In the genomic region with DNA sequence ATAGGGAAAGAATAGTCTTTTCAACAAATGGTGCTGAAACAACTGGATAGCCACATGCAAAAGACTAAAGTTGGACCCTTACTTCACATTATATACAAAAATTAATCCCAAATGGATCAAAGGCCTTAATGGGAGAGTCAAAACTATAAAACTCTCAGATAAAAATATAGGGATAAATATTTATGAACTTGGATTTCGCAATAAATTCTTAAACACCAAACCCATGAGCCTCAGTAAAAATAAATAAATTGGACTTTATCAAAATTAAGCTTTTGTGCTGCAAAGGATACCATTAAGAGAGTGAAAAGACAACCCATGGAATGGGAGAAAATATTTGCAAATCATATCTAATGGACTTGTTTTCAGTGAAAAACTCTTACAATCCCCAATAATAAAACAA, we compare ENCODE assay signal across 19 cellular contexts. TPM values are rescaled to one million over a fixed set of nuclear protein-coding genes. Genes with fewer than 3 reads are reported as not detected.
DNase-seq lines count a peak whose midpoint lies in the region; ATAC-seq, FAIRE-seq and TF ChIP-seq lines count a peak whose summit lies in the region.
"Had no signal": no experiment of that assay in that cellular context is flagged by ENCODE, and none has a peak within 500 bp of the region (broad histone marks: within the 10 kb centered on the region; RNA-seq: fewer than 3 reads in every experiment).

No MANE protein-coding gene starts in this region.

- no peaks in the 10 kb centered on the region for H3K9me3 Mint-ChIP-seq in activated T-cell treated with anti-CD3 and anti-CD28 coated beads, Interleukin-2, amount 50 U/mL, for 24 hours
- H3K9me3 Mint-ChIP-seq: CD4-positive, alpha-beta T cell; CD8-positive, alpha-beta T cell had no signal

- no peak overlapping the region for H2BK15ac ChIP-seq in IMR-90 (ENCODE audit: low read depth, low read length)
- no peak overlapping the region for H2BK15ac ChIP-seq in H1 (ENCODE audit: low read length)

- no peak overlapping the region for H3K27ac Mint-ChIP-seq in activated T-cell treated with anti-CD3 and anti-CD28 coated beads, Interleukin-2, amount 50 U/mL, for 24 hours
- H3K27ac Mint-ChIP-seq: B cell; CD4-positive, alpha-beta T cell; CD8-positive, alpha-beta T cell had no signal

- no peak overlapping the region for H2BK5ac ChIP-seq in IMR-90 (ENCODE audit: low read depth, low read length, poor library complexity, severe bottlenecking)
- no peak overlapping the region for H2BK5ac ChIP-seq in H1 (ENCODE audit: low read depth, low read length)

- H3K4me3 ChIP-seq in IMR-90 (ENCODE audit: insufficient read depth, low read depth, low read length), result no peak overlapping the region
- no peak overlapping the region for H3K4me3 ChIP-seq in K562
- no peak overlapping the region for H3K4me3 ChIP-seq in H1 (ENCODE audit: extremely low read depth in 1 of 4, insufficient read depth in 2 of 4, low read depth in 3 of 4, low read length in 4 of 4)
- H3K4me3 ChIP-seq: A549; BLaER1 treated with 17β-estradiol and CSF1 and Interleukin-3, amounts not matched to agents 10 nM and 100 nM had no signal

- H2BK20ac ChIP-seq in IMR-90 (ENCODE audit: low read depth, low read length), result no peak overlapping the region
- H2BK20ac ChIP-seq in H1 (ENCODE audit: low read length), result no peak overlapping the region

- H2AFZ ChIP-seq in IMR-90 (replicated peaks; ENCODE audit: low read length, poor library complexity) (no peak overlapping the region), K562 (ENCODE audit: low read depth, low read length) (no peak overlapping the region), H1 (ENCODE audit: low read length) (no peak overlapping the region)

- dilution Hi-C loops in IMR-90 (cut with HindIII; ENCODE audit: low sequenced_read_pairs, unreplicated experiment), result no loop called here

- H3K4me2 ChIP-seq in IMR-90 (ENCODE audit: low read depth, low read length), result no peak overlapping the region
- no peak overlapping the region for H3K4me2 ChIP-seq in K562 (ENCODE audit: insufficient read depth, low read length)
- no peak overlapping the region for H3K4me2 ChIP-seq in H1 (ENCODE audit: insufficient read depth in 1 of 2, low read depth in 2 of 2, low read length in 2 of 2)
- H3K4me2 ChIP-seq: A549; BLaER1 treated with 17β-estradiol and CSF1 and Interleukin-3, amounts not matched to agents 10 nM and 100 nM had no signal

- H3K36me3 Mint-ChIP-seq in activated T-cell treated with anti-CD3 and anti-CD28 coated beads, Interleukin-2, amount 50 U/mL, for 24 hours (ENCODE audit: low read depth), result no peaks in the 10 kb centered on the region
- H3K36me3 Mint-ChIP-seq: CD8-positive, alpha-beta T cell had no signal

- FAIRE-seq in K562 (lab: Jason Lieb, UNC), result no peak
- FAIRE-seq in H1 (lab: Jason Lieb, UNC), result no peak
- FAIRE-seq: A549, D721Med, G401.6 had no signal

- H4K91ac ChIP-seq in IMR-90 (ENCODE audit: insufficient read depth, low read depth, low read length) (no peak overlapping the region), H1 (replicated peaks; ENCODE audit: insufficient read length, low read length) (no peak overlapping the region)

- CTCF ChIA-PET in IMR-90 (lab: Yijun Ruan, JAX), result no interaction called here
- CTCF ChIA-PET in K562 (lab: Yijun Ruan, JAX; ENCODE audit: low intra/inter-chr PET ratio), result no interaction called here
- CTCF ChIA-PET in H1 (lab: Charles Lee; ENCODE audit: partially characterized antibody), result interaction anchor here (1.3 to 3.6 kb wide), 2 partner anchors 9 to 35 kb away, joined by 3 to 14 read pairs; no protein-coding TSS in a partner anchor

- H3K23ac ChIP-seq in IMR-90 (ENCODE audit: low read depth, low read length), result no peak overlapping the region
- H3K23ac ChIP-seq in H1 (ENCODE audit: insufficient read length), result no peak overlapping the region

- H4K5ac ChIP-seq in IMR-90 (ENCODE audit: low read depth, low read length) (no peak overlapping the region), H1 (ENCODE audit: insufficient read length, low read depth, low read length) (no peak overlapping the region)

- H2BK12ac ChIP-seq in H1 (ENCODE audit: low read depth, low read length), result no peak overlapping the region

- H3K9me3 ChIP-seq in IMR-90 (ENCODE audit: control insufficient read depth, insufficient read depth, low read length), result no peaks in the 10 kb centered on the region
- no peaks in the 10 kb centered on the region for H3K9me3 ChIP-seq in K562 (replicated peaks; ENCODE audit: control insufficient read depth, insufficient read depth, low read depth, low read length)
- no peaks in the 10 kb centered on the region for H3K9me3 ChIP-seq in H1 (ENCODE audit: insufficient read depth in 2 of 2, low read depth in 1 of 2, low read length in 1 of 2)
- H3K9me3 ChIP-seq: A549, Caco-2 had no signal

- H3K4me1 Mint-ChIP-seq in activated T-cell treated with anti-CD3 and anti-CD28 coated beads, Interleukin-2, amount 50 U/mL, for 24 hours (ENCODE audit: low read depth), result no peaks in the 10 kb centered on the region
- H3K4me1 Mint-ChIP-seq: B cell had no signal

- no peak overlapping the region for H3K27ac ChIP-seq in IMR-90 (ENCODE audit: insufficient read depth, low read length)
- no peak overlapping the region for H3K27ac ChIP-seq in K562 (ENCODE audit: extremely low read depth, low read depth, low read length)
- no peak overlapping the region for H3K27ac ChIP-seq in H1 (ENCODE audit: low read depth, low read length)
- H3K27ac ChIP-seq: 22Rv1; A549; BLaER1 treated with 17β-estradiol and CSF1 and Interleukin-3, amounts not matched to agents 10 nM and 100 nM; C4-2B had no signal

- DNase-seq in IMR-90 (no peak), K562 (ENCODE audit: extremely low read depth in 1 of 4, low spot score in 3 of 4) (no peak), H1 (ENCODE audit: low read depth in 1 of 2, low spot score in 2 of 2) (no peak)
- DNase-seq in activated T-cell treated with anti-CD3 and anti-CD28 coated beads, Interleukin-2, amount 50 U/mL, for 24 hours, result no peak
- DNase-seq: AML-193; Caco-2; Calu3; CD4-positive, alpha-beta T cell; CD8-positive, alpha-beta T cell; DMS79 treated with DMSO at 0.1 percent for 48 hours; GF-D8 had no signal

- H3K36me3 ChIP-seq in IMR-90 (ENCODE audit: control insufficient read depth, insufficient read depth, low read length), result no peaks in the 10 kb centered on the region
- no peaks in the 10 kb centered on the region for H3K36me3 ChIP-seq in K562 (ENCODE audit: control insufficient read depth, insufficient read depth, low read length)
- H3K36me3 ChIP-seq in H1 (ENCODE audit: control insufficient read depth in 2 of 4, insufficient read depth in 4 of 4, low read length in 3 of 4), result no peaks in the 10 kb centered on the region
- H3K36me3 ChIP-seq: BLaER1 treated with 17β-estradiol and CSF1 and Interleukin-3, amounts not matched to agents 10 nM and 100 nM had no signal

- H3K27me3 ChIP-seq in IMR-90 (ENCODE audit: control insufficient read depth, insufficient read depth, low read length) (no peaks in the 10 kb centered on the region), K562 (ENCODE audit: control insufficient read depth in 2 of 2, insufficient read depth in 2 of 2, low read length in 2 of 2) (peaks cover under 1 to 4% of the 10 kb centered on the region in 2 experiments; a peak in 2 of 5 replicates), H1 (replicated peaks in 1 of 4; ENCODE audit: control insufficient read depth in 3 of 4, extremely low read depth in 1 of 4, insufficient read depth in 3 of 4, low read length in 3 of 4) (no peaks in the 10 kb centered on the region)
- H3K27me3 ChIP-seq: BLaER1 treated with 17β-estradiol and CSF1 and Interleukin-3, amounts not matched to agents 10 nM and 100 nM had no signal

- WGBS in IMR-90 (ENCODE audit: extremely low coverage in 2 of 2, insufficient read length in 1 of 2), 2 experiments, result no CpG with 5 or more reads among the region's 1 CpG
- WGBS in K562 (ENCODE audit: insufficient coverage, low coverage, missing lambda C conversion rate), result 13% methylated on average over 1 of the region's 1 CpG
- 95% methylated on average over 1 of the region's 1 CpG; no CpG with 5 or more reads in 1 of the 2 experiments for WGBS in H1 (ENCODE audit: extremely low coverage in 1 of 2, insufficient coverage in 1 of 2, insufficient read length in 1 of 2, insufficient replicate concordance in 2 of 2, low coverage in 1 of 2, low lambda C conversion rate in 2 of 2, missing lambda C conversion rate in 1 of 2), 2 experiments

- H3K14ac ChIP-seq in IMR-90 (replicated peaks; ENCODE audit: low read depth, low read length) (no peak overlapping the region), H1 (ENCODE audit: insufficient read length) (no peak overlapping the region)

- TF ChIP-seq EP300 in K562 (IDR thresholded peaks at IDR 0.05; ENCODE audit: low read length), result no peak
- no peak for TF ChIP-seq EP300 in H1 (IDR thresholded peaks at IDR 0.05; ENCODE audit: borderline replicate concordance in 1 of 2, low read depth in 2 of 2, low read length in 2 of 2)

- H4K8ac ChIP-seq in IMR-90 (ENCODE audit: low read depth in 2 of 2, low read length in 2 of 2) (no peak overlapping the region), H1 (ENCODE audit: extremely low read depth, insufficient read depth, low read length) (no peak overlapping the region)

- H2AK5ac ChIP-seq in IMR-90 (ENCODE audit: low read depth, low read length) (no peak overlapping the region), H1 (ENCODE audit: low read depth, low read length) (no peak overlapping the region)

- H2BK120ac ChIP-seq in IMR-90 (ENCODE audit: low read depth, low read length), result no peak overlapping the region
- no peak overlapping the region for H2BK120ac ChIP-seq in H1 (replicated peaks; ENCODE audit: low read depth, low read length)

- TF ChIP-seq POLR2A in IMR-90 (IDR thresholded peaks at IDR 0.05; ENCODE audit: low read depth, low read length) (no peak), K562 (conservative IDR thresholded peaks at IDR 0.05) (no peak), H1 (IDR thresholded peaks at IDR 0.05; ENCODE audit: control extremely low read depth in 1 of 2, low read depth in 2 of 2, low read length in 2 of 2) (no peak)

- POLR2A ChIA-PET in IMR-90 (lab: Charles Lee; ENCODE audit: unreplicated experiment) (no interaction called here), K562 (lab: Yijun Ruan, JAX) (no interaction called here), H1 (lab: Charles Lee; ENCODE audit: partially characterized antibody) (no interaction called here)

- H3K27me3 Mint-ChIP-seq in activated T-cell treated with anti-CD3 and anti-CD28 coated beads, Interleukin-2, amount 50 U/mL, for 24 hours, result no peaks in the 10 kb centered on the region
- H3K27me3 Mint-ChIP-seq: B cell; CD4-positive, alpha-beta T cell had no signal

- H3K23me2 ChIP-seq in H1 (ENCODE audit: low read depth, low read length), result no peaks in the 10 kb centered on the region

- H3K79me2 ChIP-seq in K562 (ENCODE audit: control insufficient read depth, insufficient read depth, low read length), result no peaks in the 10 kb centered on the region
- no peaks in the 10 kb centered on the region for H3K79me2 ChIP-seq in H1 (ENCODE audit: control insufficient read depth in 1 of 2, insufficient read depth in 2 of 2, low read length in 2 of 2)

- no TSS peak for BruUV-seq in IMR-90 (replicated peaks; lab: Mats Ljungman, UMichigan)
- BruUV-seq in K562 (replicated peaks; lab: Mats Ljungman, UMichigan), result no TSS peak

- no peak for TF ChIP-seq CTCF in IMR-90 (conservative IDR thresholded peaks at IDR 0.05; ENCODE audit: low read depth, low read length)
- TF ChIP-seq CTCF in K562 (IDR thresholded peaks at IDR 0.05 in 2 of 3, conservative IDR thresholded peaks at IDR 0.05 in 1 of 3; ENCODE audit: insufficient read depth in 2 of 3, low read depth in 1 of 3, low read length in 3 of 3), result no peak
- no peak for TF ChIP-seq CTCF in H1 (IDR thresholded peaks at IDR 0.05; ENCODE audit: control extremely low read depth in 1 of 3, insufficient read depth in 1 of 3, low read depth in 1 of 3, low read length in 3 of 3)

- no peaks in the 10 kb centered on the region for H3K79me1 ChIP-seq in IMR-90 (ENCODE audit: low read depth in 1 of 2, low read length in 2 of 2)
- H3K79me1 ChIP-seq in H1 (ENCODE audit: low read depth, low read length), result no peaks in the 10 kb centered on the region

- H3K9me1 ChIP-seq in IMR-90 (ENCODE audit: insufficient read depth, low read length), result no peaks in the 10 kb centered on the region
- no peaks in the 10 kb centered on the region for H3K9me1 ChIP-seq in K562 (ENCODE audit: control insufficient read depth, insufficient read depth, low read length)

- H3K4me1 ChIP-seq in IMR-90 (ENCODE audit: control insufficient read depth, insufficient read depth, low read length) (no peaks in the 10 kb centered on the region), K562 (replicated peaks in 1 of 2; ENCODE audit: control insufficient read depth in 2 of 2, insufficient read depth in 2 of 2, low read length in 2 of 2) (peaks cover 2 to 5% of the 10 kb centered on the region in 2 experiments; a peak in 2 of 5 replicates), H1 (replicated peaks in 1 of 4; ENCODE audit: control insufficient read depth in 3 of 4, insufficient read depth in 4 of 4, low read length in 3 of 4) (no peaks in the 10 kb centered on the region)
- H3K4me1 ChIP-seq: A549, Caco-2 had no signal

- no peak overlapping the region for H3K18ac ChIP-seq in IMR-90 (ENCODE audit: low read depth, low read length)
- H3K18ac ChIP-seq in H1 (ENCODE audit: extremely low read depth, low read length), result no peak overlapping the region

- H4K20me1 ChIP-seq in IMR-90 (ENCODE audit: insufficient read depth, low read length), result no peaks in the 10 kb centered on the region
- H4K20me1 ChIP-seq in K562 (replicated peaks; ENCODE audit: control insufficient read depth, insufficient read depth, low read length), result no peaks in the 10 kb centered on the region
- no peaks in the 10 kb centered on the region for H4K20me1 ChIP-seq in H1 (replicated peaks in 1 of 2; ENCODE audit: control insufficient read depth in 1 of 2, insufficient read depth in 2 of 2, low read length in 2 of 2)
- H4K20me1 ChIP-seq: BLaER1 treated with 17β-estradiol and CSF1 and Interleukin-3, amounts not matched to agents 10 nM and 100 nM had no signal

- intact Hi-C loops in IMR-90 (cut with micrococcal nuclease), result no loop called here
- intact Hi-C loops in K562 (cut with micrococcal nuclease), result no loop called here

- no peak overlapping the region for H2AK9ac ChIP-seq in IMR-90 (replicated peaks; ENCODE audit: low read depth, low read length, poor library complexity)

- no peak overlapping the region for H3K4me3 Mint-ChIP-seq in activated T-cell treated with anti-CD3 and anti-CD28 coated beads, Interleukin-2, amount 50 U/mL, for 24 hours
- H3K4me3 Mint-ChIP-seq: B cell; CD4-positive, alpha-beta T cell; CD8-positive, alpha-beta T cell had no signal

- H3K56ac ChIP-seq in IMR-90 (ENCODE audit: extremely low read depth, insufficient read depth, low read length) (no peak overlapping the region), H1 (replicated peaks; ENCODE audit: insufficient read length, low read depth, low read length) (no peak overlapping the region)

- ATAC-seq in IMR-90 (ENCODE audit: low read depth) (no peak), K562 (no peak), HG02798 (IDR thresholded peaks at IDR 0.05; ENCODE audit: poor library complexity, unreplicated experiment) (no peak)
- ATAC-seq: A549; CD8-positive, alpha-beta T cell had no signal

- TF ChIP-seq RAD21 in IMR-90 (IDR thresholded peaks at IDR 0.05; ENCODE audit: low read length) (no peak), K562 (CRISPR knock-in tag; conservative IDR thresholded peaks at IDR 0.05 in 1 of 2, IDR thresholded peaks at IDR 0.05 in 1 of 2) (no peak), H1 (IDR thresholded peaks at IDR 0.05 in 1 of 2, conservative IDR thresholded peaks at IDR 0.05 in 1 of 2; ENCODE audit: low read depth in 2 of 2, low read length in 2 of 2) (no peak)

- in situ Hi-C loops in IMR-90 (cut with MboI; ENCODE audit: low sequenced_read_pairs), result no loop called here
- in situ Hi-C loops in K562 (cut with MboI), result no loop called here

- H3K4ac ChIP-seq in IMR-90 (ENCODE audit: low read depth, low read length) (no peak overlapping the region), H1 (replicated peaks; ENCODE audit: insufficient read length, low read depth, low read length) (no peak overlapping the region)

- H3K9ac ChIP-seq in IMR-90 (ENCODE audit: low read depth, low read length) (no peak overlapping the region), K562 (ENCODE audit: insufficient read depth in 1 of 2, low read depth in 2 of 2, low read length in 2 of 2) (no peak overlapping the region), H1 (replicated peaks in 1 of 4; ENCODE audit: extremely low read depth in 1 of 4, low read depth in 3 of 4, low read length in 3 of 4) (no peak overlapping the region)
- H3K9ac ChIP-seq: BLaER1 treated with 17β-estradiol and CSF1 and Interleukin-3, amounts not matched to agents 10 nM and 100 nM had no signal

RNA-seq across cellular contexts. Expression of a gene that starts 18.7 kb away (rescaled TPM):
- total RNA-seq in IMR-90 (2012; rRNA removed) (53.4 and 115 TPM in 2 replicates), K562 (2014; rRNA removed) (107 and 130 TPM in 2 replicates), K562 (2014; rRNA removed; fragmentation: Illumina TruSeq; extraction: Trizol) (159 and 195 TPM in 2 replicates), K562 (2015; rRNA removed; fragmentation: Illumina TruSeq; extraction: Trizol) (179 and 186 TPM in 2 replicates), K562 (2021) (131 and 159 TPM in 2 replicates)
- polyA plus RNA-seq in IMR-90 (2012; rRNA removed) (34.4 and 45.5 TPM in 2 replicates), K562 (2011; rRNA removed) (66.0 and 103 TPM in 2 replicates), K562 (2014; fragmentation: Illumina TruSeq; extraction: Trizol) (141 and 166 TPM in 2 replicates), K562 (2014; fragmentation: Nextera tagmentation; extraction: Ambion mirVana) (10 to 100 TPM; 45.3 to 57.8 TPM), K562 (2014; rRNA removed) (102 and 134 TPM in 2 replicates), H1 (2011; rRNA removed) (15.7 and 34.9 TPM in 2 replicates)
- polyA plus RNA-seq in IMR-90 (2012; cell fraction: cytosol; rRNA removed), result 2.6 and 5.5 TPM in 2 replicates
- 2.4 and 36.9 TPM in 2 replicates for polyA plus RNA-seq in IMR-90 (2012; cell fraction: nucleus; rRNA removed; ENCODE audit: low replicate concordance)
- 34.4 and 197 TPM in 2 replicates for total RNA-seq in K562 (2011; cell fraction: chromatin; rRNA removed; ENCODE audit: low replicate concordance)
- total RNA-seq in K562 (2011; cell fraction: nucleolus; rRNA removed), result 11.8 and 19.3 TPM in 2 replicates
- total RNA-seq in K562 (2011; cell fraction: nucleoplasm; rRNA removed), result 35.7 and 45.5 TPM in 2 replicates
- 8.5 and 26.9 TPM in 2 replicates for polyA plus RNA-seq in K562 (2011; cell fraction: cytosol; rRNA removed)
- 26.6 and 45.8 TPM in 2 replicates for polyA plus RNA-seq in K562 (2011; cell fraction: nucleus; rRNA removed)
- polyA plus RNA-seq in K562 (2012), result 115 and 117 TPM in 2 replicates
- 154 and 181 TPM in 2 replicates for polyA minus RNA-seq in K562 (2011; rRNA and poly(A)+ RNA removed)
- 55.0 and 70.0 TPM in 2 replicates for polyA minus RNA-seq in K562 (2011; cell fraction: cytosol; rRNA and poly(A)+ RNA removed)
- 46.3 and 98.4 TPM in 2 replicates for polyA minus RNA-seq in K562 (2011; cell fraction: nucleus; rRNA and poly(A)+ RNA removed)
- 188 and 206 TPM in 2 replicates for total RNA-seq in H1 (2021; fragmentation: NEBNext Ultra II Directional; extraction: Animal tissue kit (Norgen Biotek cat#: 25700))
- 48.9 TPM for polyA plus RNA-seq in H1 (2011; cell fraction: cytosol; rRNA removed)
- 11.0 TPM for polyA plus RNA-seq in H1 (2011; cell fraction: nucleus; rRNA removed)
- polyA plus RNA-seq in H1 (2012, experiment 1 of 2), result 76.4 to 122 TPM (median 87.1 TPM) in 4 replicates
- polyA plus RNA-seq in H1 (2012, experiment 2 of 2), result 7.2 TPM
- 84.6 TPM for polyA plus RNA-seq in H1 (2013, experiment 1 of 2)
- 82.5 TPM for polyA plus RNA-seq in H1 (2013, experiment 2 of 2)
- polyA minus RNA-seq in H1 (2011; rRNA and poly(A)+ RNA removed), result 37.9 and 44.5 TPM in 2 replicates
- 49.3 TPM for polyA minus RNA-seq in H1 (2011; cell fraction: cytosol; rRNA and poly(A)+ RNA removed)
- 59.0 TPM for polyA minus RNA-seq in H1 (2011; cell fraction: nucleus; rRNA and poly(A)+ RNA removed)
